ENCODE assay signal across 8 cellular contexts in the genomic region with DNA sequence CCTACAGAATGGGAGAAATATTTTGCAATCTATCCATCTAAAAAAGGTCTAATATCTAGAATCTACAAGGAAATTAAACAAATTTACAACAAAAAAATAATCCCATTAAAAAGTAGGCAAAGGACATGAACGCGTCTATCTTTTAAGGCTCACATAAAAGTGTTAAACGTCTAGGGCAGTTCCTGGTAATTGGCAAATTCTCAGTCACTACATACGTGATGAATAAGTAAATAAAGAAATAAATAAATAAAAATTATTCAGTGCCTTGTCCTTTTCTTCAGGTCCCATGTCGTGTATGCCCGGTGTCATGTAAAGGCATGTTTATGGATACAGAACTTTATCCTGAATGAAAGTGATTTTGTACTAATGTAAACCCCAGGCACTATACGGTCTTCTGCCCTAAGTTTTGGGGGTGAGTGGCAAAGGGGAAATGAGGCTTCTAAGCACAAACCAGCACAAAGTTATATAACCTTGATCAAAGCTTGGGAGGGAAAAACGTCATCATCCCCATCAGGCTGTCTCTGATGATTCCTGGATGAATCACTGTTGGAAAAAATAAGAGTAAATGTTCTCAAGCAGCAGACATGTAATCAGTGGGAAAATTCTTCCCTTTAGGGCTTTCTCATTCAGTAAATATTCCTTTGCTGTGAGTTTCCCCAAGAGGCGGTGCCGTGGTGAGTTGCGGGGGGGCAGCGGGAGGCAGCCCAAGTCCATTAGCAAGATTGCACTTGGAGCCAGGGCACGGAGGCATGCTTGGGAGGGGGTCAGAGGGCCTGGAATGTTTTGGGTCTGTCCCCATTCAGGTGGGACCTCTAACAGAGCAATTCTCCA. TPM values are rescaled to one million over a fixed set of nuclear protein-coding genes. Genes with fewer than 3 reads are reported as not detected.
DNase-seq lines count a peak whose midpoint lies in the region; ATAC-seq and TF ChIP-seq lines count a peak whose summit lies in the region.

No MANE protein-coding gene starts in this region.

- POLR2A ChIA-PET in activated CD8-positive, alpha-beta T cell treated with anti-CD3 and anti-CD28 coated beads, Interleukin-2, amount 10 ng/mL, durations not matched to agents 7 days and 5 days (lab: Charles Lee) = no interaction called here

- H3K79me2 ChIP-seq in mammary epithelial cell (ENCODE audit: insufficient read depth, low read length) = no peaks in the 10 kb centered on the region

- TF ChIP-seq CTCF in mammary epithelial cell (conservative IDR thresholded peaks at IDR 0.05 in 1 of 2, IDR thresholded peaks at IDR 0.05 in 1 of 2; ENCODE audit: extremely low read depth in 1 of 2, insufficient read depth in 1 of 2, low read depth in 1 of 2, low read length in 2 of 2) (no peak), thoracic aorta (IDR thresholded peaks at IDR 0.05) (no peak)

- H3K27me3 ChIP-seq in mammary epithelial cell (ENCODE audit: insufficient read depth, low read length) (no peaks in the 10 kb centered on the region), thoracic aorta (replicated peaks; ENCODE audit: insufficient read depth) (no peaks in the 10 kb centered on the region)

- H3K4me3 ChIP-seq in mammary epithelial cell (replicated peaks in 1 of 3; ENCODE audit: insufficient read depth in 1 of 3, low read depth in 2 of 3, low read length in 3 of 3) (no peak overlapping the region), thoracic aorta (peak overlapping the region; percentile 38)

- H3K36me3 ChIP-seq in mammary epithelial cell (ENCODE audit: insufficient read depth, low read length) = no peaks in the 10 kb centered on the region
- no peaks in the 10 kb centered on the region for H3K36me3 ChIP-seq in thoracic aorta

- peak overlapping the region; percentile 95 for H3K9ac ChIP-seq in mammary epithelial cell (ENCODE audit: insufficient read depth, low read length)

- in situ Hi-C loops in mammary epithelial cell (cut with MboI; ENCODE audit: low sequenced_read_pairs in 2 of 2) = no loop called here

- peaks cover 41% of the 10 kb centered on the region for H3K4me1 ChIP-seq in mammary epithelial cell (ENCODE audit: insufficient read depth, low read length)
- H3K4me1 ChIP-seq in thoracic aorta (ENCODE audit: control insufficient read depth in 1 of 2, low read depth in 2 of 2) = peaks cover 13 to 56% of the 10 kb centered on the region in 2 donors

- no peaks in the 10 kb centered on the region for H3K9me3 Mint-ChIP-seq in activated CD8-positive, alpha-beta T cell treated with anti-CD3 and anti-CD28 coated beads, Interleukin-2, amount 10 ng/mL, durations not matched to agents 7 days and 5 days (ENCODE audit: insufficient read depth)

- intact Hi-C loops in mammary epithelial cell (cut with micrococcal nuclease) = loop anchor here (1.0 kb wide), 1 partner anchor 14 kb away; no protein-coding TSS in a partner anchor

- H3K4me1 Mint-ChIP-seq in activated CD8-positive, alpha-beta T cell treated with anti-CD3 and anti-CD28 coated beads, Interleukin-2, amount 10 ng/mL, durations not matched to agents 7 days and 5 days (ENCODE audit: low read depth) = peaks cover 12% of the 10 kb centered on the region

- H3K9me3 ChIP-seq in mammary epithelial cell (replicated peaks; ENCODE audit: insufficient read depth, low read length) (peaks cover under 1% of the 10 kb centered on the region), thoracic aorta (no peaks in the 10 kb centered on the region)

- DNase-seq in HS-5 (ENCODE audit: low read depth) (peak; percentile 97), mammary epithelial cell (peak; percentile 98), kidney tubule cell (ENCODE audit: low spot score) (peak; percentile 98), thoracic aorta (ENCODE audit: low spot score) (peak; percentile 75)
- no peak for DNase-seq in activated CD8-positive, alpha-beta T cell treated with anti-CD3 and anti-CD28 coated beads, Interleukin-2, amount 10 ng/mL, durations not matched to agents 7 days and 5 days
- DNase-seq in activated CD4-positive, alpha-beta T cell treated with anti-CD3 and anti-CD28 coated beads for 4 hours = no peak

- no peak overlapping the region for H3K4me3 Mint-ChIP-seq in activated CD8-positive, alpha-beta T cell treated with anti-CD3 and anti-CD28 coated beads, Interleukin-2, amount 10 ng/mL, durations not matched to agents 7 days and 5 days

- H3K4me2 ChIP-seq in mammary epithelial cell (ENCODE audit: insufficient read depth, low read depth, low read length) = peak overlapping the region; percentile 76

- H3K27ac Mint-ChIP-seq in activated CD8-positive, alpha-beta T cell treated with anti-CD3 and anti-CD28 coated beads, Interleukin-2, amount 10 ng/mL, durations not matched to agents 7 days and 5 days = no peak overlapping the region

- BruUV-seq in mammary epithelial cell (replicated peaks; lab: Mats Ljungman, UMichigan) = TSS peak; percentile 83

- no peak overlapping the region for H2AFZ ChIP-seq in mammary epithelial cell (ENCODE audit: low read depth, low read length)

- H4K20me1 ChIP-seq in mammary epithelial cell (ENCODE audit: insufficient read depth, low read length) = no peaks in the 10 kb centered on the region

- peaks cover 2% of the 10 kb centered on the region for H3K36me3 Mint-ChIP-seq in activated CD8-positive, alpha-beta T cell treated with anti-CD3 and anti-CD28 coated beads, Interleukin-2, amount 10 ng/mL, durations not matched to agents 7 days and 5 days (ENCODE audit: low read depth)

- CTCF ChIA-PET in mammary epithelial cell (lab: Charles Lee; ENCODE audit: low non-redundant PET) = no interaction called here
- CTCF ChIA-PET in activated CD8-positive, alpha-beta T cell treated with anti-CD3 and anti-CD28 coated beads, Interleukin-2, amount 10 ng/mL, durations not matched to agents 7 days and 5 days (lab: Charles Lee) = interaction anchor here (1.5 kb wide), 1 partner anchor 32 kb away, joined by 3 read pairs; no protein-coding TSS in a partner anchor

- peaks cover 19% of the 10 kb centered on the region for H3K27me3 Mint-ChIP-seq in activated CD8-positive, alpha-beta T cell treated with anti-CD3 and anti-CD28 coated beads, Interleukin-2, amount 10 ng/mL, durations not matched to agents 7 days and 5 days (ENCODE audit: low read depth)

- ATAC-seq in thoracic aorta (ENCODE audit: insufficient number of reproducible peaks, low FRiP score, low read depth) (peak; percentile 81), GM19328 (IDR thresholded peaks at IDR 0.05; ENCODE audit: unreplicated experiment) (no peak), GM21423 (IDR thresholded peaks at IDR 0.05; ENCODE audit: unreplicated experiment) (no peak)
- no peak for ATAC-seq in activated CD8-positive, alpha-beta T cell treated with anti-CD3 and anti-CD28 coated beads, Interleukin-2, amount 10 ng/mL, durations not matched to agents 7 days and 5 days

- peak overlapping the region; percentile 99 for H3K27ac ChIP-seq in mammary epithelial cell (ENCODE audit: insufficient read depth, low read depth, low read length)
- peak overlapping the region; percentile 92 for H3K27ac ChIP-seq in thoracic aorta

- WGBS in mammary epithelial cell (ENCODE audit: low coverage, missing lambda C conversion rate) = 14% methylated on average over 13 of the region's 13 CpGs

- dilution Hi-C loops in mammary epithelial cell (cut with HindIII; ENCODE audit: low sequenced_read_pairs) = loop anchor here (5.0 kb wide), 2 partner anchors 37 to 157 kb away; no protein-coding TSS in a partner anchor

RNA-seq across cellular contexts. Expression of gene MICAL2, which starts 30.4 kb away (rescaled TPM):
- 100 to 1,000 TPM; 163 to 339 TPM for total RNA-seq in mammary epithelial cell
- 71.2 TPM for polyA plus RNA-seq in mammary epithelial cell
- 276 TPM for polyA minus RNA-seq in mammary epithelial cell
- 100 to 1,000 TPM; 791 to 989 TPM for total RNA-seq in thoracic aorta
- total RNA-seq in activated CD8-positive, alpha-beta T cell treated with anti-CD3 and anti-CD28 coated beads, Interleukin-2, amount 10 ng/mL, durations not matched to agents 7 days and 5 days = 10 to 100 TPM; 34.9 to 37.5 TPM

Comparison
In these comparisons a context has a peak if more than half of its experiments do, and no peak if none do; other contexts are left out.
1. DNase-seq: peak in HS-5 (single experiment), mammary epithelial cell (single experiment), kidney tubule cell (single experiment) and thoracic aorta (single experiment); none in activated CD8-positive, alpha-beta T cell treated with anti-CD3 and anti-CD28 coated beads, Interleukin-2, amount 10 ng/mL, durations not matched to agents 7 days and 5 days (single experiment) and activated CD4-positive, alpha-beta T cell treated with anti-CD3 and anti-CD28 coated beads for 4 hours (0 of 2).
2. RNA of gene MICAL2, which starts 30.4 kb away (total RNA-seq): 791 to 989 TPM in thoracic aorta and 163 to 339 TPM in mammary epithelial cell; 34.9 to 37.5 TPM in activated CD8-positive, alpha-beta T cell treated with anti-CD3 and anti-CD28 coated beads, Interleukin-2, amount 10 ng/mL, durations not matched to agents 7 days and 5 days; every median in the first group is over 4 times any median in the second.